In genomic region chr1:11671205-11671543, GRCh38 we compare ENCODE assay signal across 18 cellular contexts. TPM values are rescaled to one million over a fixed set of nuclear protein-coding genes. Genes with fewer than 3 reads are reported as not detected.
"Had no signal": no experiment of that assay in that cellular context is flagged by ENCODE, and none has a peak within 500 bp of the region (broad histone marks: within the 10 kb centered on the region; RNA-seq: fewer than 3 reads in every experiment).

No MANE protein-coding gene starts in this region.

- H3K4me3 ChIP-seq: thoracic aorta had no signal

- DNase-seq: activated CD8-positive, alpha-beta memory T cell treated with anti-CD3 and anti-CD28 coated beads for 24 hours; activated CD8-positive, alpha-beta memory T cell treated with anti-CD3 and anti-CD28 coated beads, Interleukin-2, amount 50 U/mL, for 4 hours; activated effector memory CD4-positive, alpha-beta T cell treated with anti-CD3 and anti-CD28 coated beads, Interleukin-2, amount 50 U/mL, for 16 hours; activated naive CD4-positive, alpha-beta T cell treated with anti-CD3 and anti-CD28 coated beads, Interleukin-2, amount 50 U/mL, for 16 hours; activated naive CD8-positive, alpha-beta T cell treated with anti-CD3 and anti-CD28 coated beads, Interleukin-2, amount 50 U/mL, for 24 hours; effector CD4-positive, alpha-beta T cell; foreskin melanocyte; hypothalamus; naive thymus-derived CD4-positive, alpha-beta T cell; retina; stimulated activated CD4-positive, alpha-beta T cell treated with anti-CD3 and anti-CD28 coated beads, Interleukin-2, amount 100 ng/mL, for 48 hours; stimulated activated CD8-positive, alpha-beta memory T cell treated with anti-CD3 and anti-CD28 coated beads, Interleukin-4, amount 100 ng/mL, for 48 hours; stimulated activated naive CD4-positive, alpha-beta T cell; T-helper 1 cell; WERI-Rb-1 had no signal

- H3K27ac ChIP-seq: thoracic aorta, WERI-Rb-1 had no signal

- H3K9me3 ChIP-seq: thoracic aorta had no signal

- ATAC-seq: activated naive CD8-positive, alpha-beta T cell treated with anti-CD3 and anti-CD28 coated beads, Interleukin-2, amount 50 U/mL, for 24 hours had no signal

RNA-seq across cellular contexts. Expression of gene DRAXIN, which starts 20.3 kb away (rescaled TPM):
- total RNA-seq: mesenteric fat pad, omental fat pad had no signal
